In genomic region chr12:56034586-56035332, GRCh38 we compare ENCODE assay signal across 20 cellular contexts.
A peak's percentile ranks its signal among the peaks of the same experiment; 100 is the strongest.
DNase-seq lines count a peak whose midpoint lies in the region; ATAC-seq lines count a peak whose summit lies in the region.
"Had no signal": no experiment of that assay in that cellular context is flagged by ENCODE, and none has a peak within 500 bp of the region (broad histone marks: within the 10 kb centered on the region; RNA-seq: fewer than 3 reads in every experiment).

No MANE protein-coding gene starts in this region.

- DNase-seq in activated CD4-positive, CD25-positive, alpha-beta regulatory T cell (lab: John Stamatoyannopoulos, UW), result no peak
- DNase-seq in T-helper 2 cell treated with Interferon-gamma antibody and Interleukin-4, amounts not matched to agents 5 μg/mL and 100 μg/mL, for 36 hours (ENCODE audit: low spot score), result peak; percentile 34
- DNase-seq in stimulated activated CD8-positive, alpha-beta memory T cell treated with anti-CD3 and anti-CD28 coated beads, Interleukin-12 subunit alpha, Interleukin-12 subunit beta, amount 100 ng/mL, for 24 hours (ENCODE audit: extremely low read depth), result peak; percentile 19
- DNase-seq in SHP77 treated with DMSO at 0.1 percent for 48 hours (lab: John Stamatoyannopoulos, UW), result no peak
- no peak for DNase-seq in HUDEP-2 (lab: John Stamatoyannopoulos, UW; ENCODE audit: unreplicated experiment in 76 of 76)
- no peak for DNase-seq in 8988T
- DNase-seq: activated B cell treated with CpG ODN at 0.5 μM for 24 hours, cortex of kidney, EL, head of caudate nucleus, left cardiac atrium, NCI-H1092 treated with DMSO at 0.1 percent for 48 hours, NCI-H2029 treated with DMSO at 0.1 percent for 48 hours, NCI-H345 had no signal

- peaks cover 24% of the 10 kb centered on the region for H3K4me1 Mint-ChIP-seq in T-helper 2 cell treated with Interferon-gamma antibody and Interleukin-4, amounts not matched to agents 5 μg/mL and 100 μg/mL, for 36 hours (ENCODE audit: low read depth)
- H3K4me1 Mint-ChIP-seq in activated naive CD8-positive, alpha-beta T cell (ENCODE audit: low read depth), result peaks cover 82% of the 10 kb centered on the region
- H3K4me1 Mint-ChIP-seq: activated B cell treated with CpG ODN at 0.5 μM for 24 hours, B cell had no signal

- H3K27me3 Mint-ChIP-seq in T-helper 2 cell treated with Interferon-gamma antibody and Interleukin-4, amounts not matched to agents 5 μg/mL and 100 μg/mL, for 36 hours (ENCODE audit: low read depth), result no peaks in the 10 kb centered on the region
- H3K27me3 Mint-ChIP-seq in activated naive CD8-positive, alpha-beta T cell, result no peaks in the 10 kb centered on the region
- H3K27me3 Mint-ChIP-seq: activated B cell treated with CpG ODN at 0.5 μM for 24 hours, B cell, T-cell had no signal

- H3K9me3 Mint-ChIP-seq in T-helper 2 cell treated with Interferon-gamma antibody and Interleukin-4, amounts not matched to agents 5 μg/mL and 100 μg/mL, for 36 hours, result no peaks in the 10 kb centered on the region
- H3K9me3 Mint-ChIP-seq in activated naive CD8-positive, alpha-beta T cell (ENCODE audit: low read depth), result no peaks in the 10 kb centered on the region
- H3K9me3 Mint-ChIP-seq: activated B cell treated with CpG ODN at 0.5 μM for 24 hours, mesothelial cell of epicardium, neural crest cell, T-cell had no signal

- H3K27ac Mint-ChIP-seq in T-helper 2 cell treated with Interferon-gamma antibody and Interleukin-4, amounts not matched to agents 5 μg/mL and 100 μg/mL, for 36 hours, result no peak overlapping the region
- H3K27ac Mint-ChIP-seq in activated naive CD8-positive, alpha-beta T cell, result peak overlapping the region; percentile 89
- H3K27ac Mint-ChIP-seq: activated B cell treated with CpG ODN at 0.5 μM for 24 hours, B cell, mesothelial cell of epicardium had no signal

- ATAC-seq in activated CD4-positive, CD25-positive, alpha-beta regulatory T cell treated with anti-CD3 and anti-CD28 coated beads, Interleukin-2, amount 50 U/mL, for 24 hours, result peak; percentile 65 to 71

- H3K36me3 Mint-ChIP-seq in T-helper 2 cell treated with Interferon-gamma antibody and Interleukin-4, amounts not matched to agents 5 μg/mL and 100 μg/mL, for 36 hours (ENCODE audit: low read depth), result peaks cover 47% of the 10 kb centered on the region
- peaks cover 18% of the 10 kb centered on the region for H3K36me3 Mint-ChIP-seq in activated naive CD8-positive, alpha-beta T cell

- no peak overlapping the region for H3K4me3 Mint-ChIP-seq in T-helper 2 cell treated with Interferon-gamma antibody and Interleukin-4, amounts not matched to agents 5 μg/mL and 100 μg/mL, for 36 hours
- peak overlapping the region; percentile 73 for H3K4me3 Mint-ChIP-seq in activated naive CD8-positive, alpha-beta T cell
- H3K4me3 Mint-ChIP-seq: activated B cell treated with CpG ODN at 0.5 μM for 24 hours, B cell, mesothelial cell of epicardium, neural crest cell, T-cell had no signal

Comparison
In these comparisons a context has a peak if more than half of its experiments do, and no peak if none do; other contexts are left out.
1. DNase-seq: peak in T-helper 2 cell treated with Interferon-gamma antibody and Interleukin-4, amounts not matched to agents 5 μg/mL and 100 μg/mL, for 36 hours (single experiment) and stimulated activated CD8-positive, alpha-beta memory T cell treated with anti-CD3 and anti-CD28 coated beads, Interleukin-12 subunit alpha, Interleukin-12 subunit beta, amount 100 ng/mL, for 24 hours (single experiment); none in activated CD4-positive, CD25-positive, alpha-beta regulatory T cell (0 of 4), SHP77 treated with DMSO at 0.1 percent for 48 hours (single experiment), HUDEP-2 (0 of 76) and 8988T (single experiment).